Comparison of ENCODE assay signal across 8 cellular contexts in genomic region chr3:186821429-186822367, GRCh38. TPM values are rescaled to one million over a fixed set of nuclear protein-coding genes. Genes with fewer than 3 reads are reported as not detected.
DNase-seq lines count a peak whose midpoint lies in the region; ATAC-seq and TF ChIP-seq lines count a peak whose summit lies in the region.

No MANE protein-coding gene starts in this region.

- WGBS in upper lobe of left lung, 2 donors: 44 to 48% methylated on average over 10 of the region's 10 CpGs

- H3K4me3 Mint-ChIP-seq in activated naive CD8-positive, alpha-beta T cell treated with anti-CD3 and anti-CD28 coated beads, Interleukin-2, amount 50 U/mL, for 24 hours: no peak overlapping the region

- no peak overlapping the region for H3K4me3 ChIP-seq in adipocyte (ENCODE audit: low read length)
- no peak overlapping the region for H3K4me3 ChIP-seq in upper lobe of left lung

- no peaks in the 10 kb centered on the region for H3K36me3 ChIP-seq in adipocyte (ENCODE audit: control insufficient read depth, insufficient read depth, low read length, severe bottlenecking)
- H3K36me3 ChIP-seq in upper lobe of left lung: no peaks in the 10 kb centered on the region

- TF ChIP-seq EP300 in upper lobe of left lung (IDR thresholded peaks at IDR 0.05): no peak

- ATAC-seq in upper lobe of left lung (ENCODE audit: low FRiP score in 2 of 2): peak in 1 of 2 donors; percentile 53
- no peak for ATAC-seq in activated naive CD8-positive, alpha-beta T cell treated with anti-CD3 and anti-CD28 coated beads, Interleukin-2, amount 50 U/mL, for 24 hours
- ATAC-seq in HG03571 (IDR thresholded peaks at IDR 0.05; ENCODE audit: unreplicated experiment): no peak

- H3K27me3 ChIP-seq in adipocyte (replicated peaks; ENCODE audit: control insufficient read depth, insufficient read depth, low read length) (no peaks in the 10 kb centered on the region), upper lobe of left lung (peaks cover 0 to 25% (median 11%) of the 10 kb centered on the region in 4 donors)

- peak overlapping the region; percentile 31 for H3K9ac ChIP-seq in adipocyte (ENCODE audit: low read length)

- H3K4me1 ChIP-seq in adipocyte (ENCODE audit: control insufficient read depth, insufficient read depth, low read length): peaks cover 31% of the 10 kb centered on the region
- H3K4me1 ChIP-seq in upper lobe of left lung: peaks cover 11 to 16% (median 15%) of the 10 kb centered on the region in 4 donors

- TF ChIP-seq POLR2A in upper lobe of left lung (IDR thresholded peaks at IDR 0.05): no peak

- H3K36me3 Mint-ChIP-seq in activated naive CD8-positive, alpha-beta T cell treated with anti-CD3 and anti-CD28 coated beads, Interleukin-2, amount 50 U/mL, for 24 hours (ENCODE audit: low read depth): peaks cover 8% of the 10 kb centered on the region

- DNase-seq in GM04504 (ENCODE audit: low read depth) (peak; percentile 26), NCI-H2029 treated with DMSO at 0.1 percent for 48 hours (lab: John Stamatoyannopoulos, UW) (peak; percentile 30), adipocyte (ENCODE audit: low read depth) (peak; percentile 87), iris pigment epithelial cell (ENCODE audit: low read depth) (peak; percentile 66), upper lobe of left lung (no peak)
- DNase-seq in activated naive CD8-positive, alpha-beta T cell treated with anti-CD3 and anti-CD28 coated beads, Interleukin-2, amount 50 U/mL, for 24 hours: no peak

- H3K27ac ChIP-seq in 22Rv1 (no peak overlapping the region), upper lobe of left lung (no peak overlapping the region)

- peaks cover 29% of the 10 kb centered on the region for H3K4me1 Mint-ChIP-seq in activated naive CD8-positive, alpha-beta T cell treated with anti-CD3 and anti-CD28 coated beads, Interleukin-2, amount 50 U/mL, for 24 hours

- peak; percentile 90 for TF ChIP-seq CTCF in 22Rv1 (IDR thresholded peaks at IDR 0.05)
- TF ChIP-seq CTCF in upper lobe of left lung (IDR thresholded peaks at IDR 0.05): peak; percentile 18 to 60 (median 42)

- H3K9me3 Mint-ChIP-seq in activated naive CD8-positive, alpha-beta T cell treated with anti-CD3 and anti-CD28 coated beads, Interleukin-2, amount 50 U/mL, for 24 hours: no peaks in the 10 kb centered on the region

- no peak overlapping the region for H3K27ac Mint-ChIP-seq in activated naive CD8-positive, alpha-beta T cell treated with anti-CD3 and anti-CD28 coated beads, Interleukin-2, amount 50 U/mL, for 24 hours

- H3K27me3 Mint-ChIP-seq in activated naive CD8-positive, alpha-beta T cell treated with anti-CD3 and anti-CD28 coated beads, Interleukin-2, amount 50 U/mL, for 24 hours: peaks cover 14% of the 10 kb centered on the region

- no peaks in the 10 kb centered on the region for H3K9me3 ChIP-seq in adipocyte (ENCODE audit: control insufficient read depth, low read length)
- H3K9me3 ChIP-seq in upper lobe of left lung: no peaks in the 10 kb centered on the region

RNA-seq across cellular contexts. Expression of gene RFC4, which starts 15.4 kb away (rescaled TPM):
- 10 to 100 TPM in 1 of 6 donors, 1 to 10 TPM in 5; 6.0 to 14.9 (median 8.7) TPM for total RNA-seq in upper lobe of left lung

RNA-seq across cellular contexts. Expression of gene ADIPOQ, which starts 20.8 kb away (rescaled TPM):
- under 1 TPM in 1 of 6 donors, not detected in 5; 0.20 TPM for total RNA-seq in upper lobe of left lung

RNA-seq across cellular contexts. Expression of gene EIF4A2, which starts 38.3 kb away (rescaled TPM):
- 100 to 1,000 TPM; 215 to 409 (median 290) TPM for total RNA-seq in upper lobe of left lung

Comparison
In these comparisons a context has a peak if more than half of its experiments do, and no peak if none do; other contexts are left out.
1. DNase-seq: peak in GM04504 (single experiment), NCI-H2029 treated with DMSO at 0.1 percent for 48 hours (single experiment), adipocyte (single experiment) and iris pigment epithelial cell (single experiment); none in upper lobe of left lung (0 of 2) and activated naive CD8-positive, alpha-beta T cell treated with anti-CD3 and anti-CD28 coated beads, Interleukin-2, amount 50 U/mL, for 24 hours (single experiment).